Comparison of ENCODE assay signal across 8 cellular contexts in the genomic region with DNA sequence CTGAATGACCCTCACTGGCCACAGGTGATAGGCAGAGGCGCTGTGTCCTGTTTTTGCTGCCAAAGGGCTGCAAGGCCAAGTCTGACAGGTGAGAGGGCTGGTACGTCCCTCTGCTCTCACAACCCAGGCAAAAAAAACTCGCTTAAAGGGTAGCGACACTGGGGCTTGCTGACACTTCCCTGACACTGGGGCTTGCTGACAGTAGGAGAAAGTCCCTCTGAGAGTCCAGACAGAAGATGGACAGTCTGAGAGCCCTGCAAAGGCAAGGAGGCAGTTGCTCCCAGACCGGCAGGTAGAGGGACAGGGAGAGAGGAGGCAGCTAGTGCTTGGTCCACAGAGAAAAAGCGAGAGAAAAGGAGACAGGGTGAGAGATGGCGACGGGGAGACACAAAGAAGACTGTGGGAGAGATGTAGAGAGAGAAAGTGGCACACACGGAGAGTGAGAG. TPM values are rescaled to one million over a fixed set of nuclear protein-coding genes. Genes with fewer than 3 reads are reported as not detected.
DNase-seq lines count a peak whose midpoint lies in the region; ATAC-seq and TF ChIP-seq lines count a peak whose summit lies in the region.

No MANE protein-coding gene starts in this region.

- no peak overlapping the region for H4K91ac ChIP-seq in trophoblast cell (ENCODE audit: low read depth, low read length)

- peak overlapping the region; percentile 34 for H3K18ac ChIP-seq in trophoblast cell (ENCODE audit: low read length)

- no peak overlapping the region for H3K23ac ChIP-seq in trophoblast cell (ENCODE audit: low read length)

- H2AK5ac ChIP-seq in trophoblast cell (ENCODE audit: low read length): no peak overlapping the region

- H3K4me1 ChIP-seq in DND-41 (ENCODE audit: insufficient read depth, low read length) (peaks cover 58% of the 10 kb centered on the region), foreskin keratinocyte (peaks cover 28% of the 10 kb centered on the region), trophoblast cell (ENCODE audit: control insufficient read depth in 1 of 2, insufficient read depth in 2 of 2, low read length in 2 of 2) (peaks cover under 1 to 6% of the 10 kb centered on the region in 2 experiments)

- peak overlapping the region; percentile 83 for H3K27ac ChIP-seq in DND-41 (ENCODE audit: low read length)
- H3K27ac ChIP-seq in foreskin keratinocyte: peak overlapping the region; percentile 70
- no peak overlapping the region for H3K27ac ChIP-seq in trophoblast cell (ENCODE audit: low read depth, low read length)

- DNase-seq in DND-41: peak; percentile 52
- peak; percentile 32 for DNase-seq in activated CD8-positive, alpha-beta memory T cell treated with anti-CD3 and anti-CD28 coated beads, Interleukin-2, amount 50 U/mL, for 4 hours
- DNase-seq in foreskin keratinocyte: peak in 1 of 2 donors; percentile 35
- DNase-seq in trophoblast cell: no peak
- DNase-seq in NCI-H187 treated with DMSO at 0.1 percent for 48 hours (lab: John Stamatoyannopoulos, UW): no peak

- H3K36me3 ChIP-seq in DND-41 (ENCODE audit: insufficient read depth, low read length): peaks cover 13% of the 10 kb centered on the region
- H3K36me3 ChIP-seq in trophoblast cell (ENCODE audit: control insufficient read depth in 1 of 2, insufficient read depth in 2 of 2, low read length in 2 of 2): no peaks in the 10 kb centered on the region

- no peaks in the 10 kb centered on the region for H3K79me1 ChIP-seq in trophoblast cell (ENCODE audit: low read length)

- H3K4me3 ChIP-seq in DND-41 (ENCODE audit: low read depth in 1 of 2, low read length in 2 of 2) (peak overlapping the region; percentile 34 to 84), trophoblast cell (ENCODE audit: low read depth, low read length) (peak overlapping the region; percentile 82)

- H4K12ac ChIP-seq in trophoblast cell (ENCODE audit: low read depth, low read length): no peak overlapping the region

- H3K9ac ChIP-seq in DND-41 (ENCODE audit: low read depth, low read length): peak overlapping the region; percentile 75
- H3K9ac ChIP-seq in trophoblast cell (ENCODE audit: low read length): no peak overlapping the region

- H2BK5ac ChIP-seq in trophoblast cell (ENCODE audit: low read depth, low read length, poor library complexity): no peak overlapping the region

- TF ChIP-seq CTCF in DND-41 (IDR thresholded peaks at IDR 0.05; ENCODE audit: borderline replicate concordance, extremely low read depth, low read length, poor library complexity, severe bottlenecking) (no peak), foreskin keratinocyte (conservative IDR thresholded peaks at IDR 0.05) (no peak)

- H2BK12ac ChIP-seq in trophoblast cell (ENCODE audit: low read length): no peak overlapping the region

- no peak overlapping the region for H4K8ac ChIP-seq in trophoblast cell (ENCODE audit: low read depth, low read length)

- H2AFZ ChIP-seq in DND-41 (ENCODE audit: low read depth, low read length): no peak overlapping the region; the same call in 1 of the 2 replicates
- H2AFZ ChIP-seq in trophoblast cell (ENCODE audit: insufficient read depth, low read length, poor library complexity): peak overlapping the region; percentile 8

- ATAC-seq in DND-41 (ENCODE audit: insufficient read depth, low read depth): peak; percentile 34
- ATAC-seq in HG02759 (IDR thresholded peaks at IDR 0.05; ENCODE audit: unreplicated experiment): peak; percentile 4
- peak; percentile 0 for ATAC-seq in foreskin keratinocyte
- ATAC-seq in HG02798 (IDR thresholded peaks at IDR 0.05; ENCODE audit: poor library complexity, unreplicated experiment): no peak
- no peak for ATAC-seq in GM18909 (IDR thresholded peaks at IDR 0.05; ENCODE audit: poor library complexity, unreplicated experiment)

- H3K14ac ChIP-seq in trophoblast cell (ENCODE audit: low read length): peak overlapping the region; percentile 24

- no peak overlapping the region for H3K4ac ChIP-seq in trophoblast cell (ENCODE audit: low read depth, low read length)

- WGBS in trophoblast cell (ENCODE audit: extremely low coverage, insufficient coverage, insufficient read length): no CpG with 5 or more reads among the region's 9 CpGs

- no peaks in the 10 kb centered on the region for H3K27me3 ChIP-seq in DND-41 (ENCODE audit: insufficient read depth, low read length, poor library complexity)
- H3K27me3 ChIP-seq in foreskin keratinocyte: no peaks in the 10 kb centered on the region
- no peaks in the 10 kb centered on the region for H3K27me3 ChIP-seq in trophoblast cell (ENCODE audit: insufficient read depth, low read length)

- peaks cover 11% of the 10 kb centered on the region for H4K20me1 ChIP-seq in DND-41 (ENCODE audit: insufficient read depth, low read length)

- H3K79me2 ChIP-seq in DND-41 (ENCODE audit: insufficient read depth, low read length) (peaks cover 67% of the 10 kb centered on the region), trophoblast cell (ENCODE audit: control insufficient read depth, insufficient read depth, low read length, poor library complexity) (peaks cover 3% of the 10 kb centered on the region)

- peak overlapping the region; percentile 83 for H3K4me2 ChIP-seq in DND-41 (ENCODE audit: insufficient read depth, low read length)
- peak overlapping the region; percentile 73 for H3K4me2 ChIP-seq in trophoblast cell (ENCODE audit: low read length)

- peak overlapping the region; percentile 26 for H2BK120ac ChIP-seq in trophoblast cell (ENCODE audit: insufficient read depth, low read length, poor library complexity)

- no peaks in the 10 kb centered on the region for H3K9me3 ChIP-seq in DND-41 (ENCODE audit: insufficient read depth, low read length, severe bottlenecking)
- H3K9me3 ChIP-seq in trophoblast cell (ENCODE audit: insufficient read depth, low read depth, low read length): no peaks in the 10 kb centered on the region

RNA-seq across cellular contexts. Expression of gene ARHGEF3, which starts 0.6 kb away (rescaled TPM):
- 28.1 and 46.1 TPM in 2 replicates for total RNA-seq in foreskin keratinocyte
- 10.5 and 18.4 TPM in 2 replicates for polyA plus RNA-seq in foreskin keratinocyte
- 21.0 and 22.3 TPM in 2 replicates for polyA plus RNA-seq in trophoblast cell (2013)

Comparison
In these comparisons a context has a peak if more than half of its experiments do, and no peak if none do; other contexts are left out.
1. ATAC-seq: peak in DND-41 (single experiment), HG02759 (single experiment) and foreskin keratinocyte (single experiment); none in HG02798 (single experiment) and GM18909 (single experiment).
2. DNase-seq: peak in DND-41 (single experiment) and activated CD8-positive, alpha-beta memory T cell treated with anti-CD3 and anti-CD28 coated beads, Interleukin-2, amount 50 U/mL, for 4 hours (single experiment); none in trophoblast cell (0 of 2) and NCI-H187 treated with DMSO at 0.1 percent for 48 hours (single experiment).